Comparison of ENCODE assay signal across 8 cellular contexts in genomic region chr12:14394317-14395058, GRCh38. TPM values are rescaled to one million over a fixed set of nuclear protein-coding genes. Genes with fewer than 3 reads are reported as not detected.
DNase-seq lines count a peak whose midpoint lies in the region; ATAC-seq and TF ChIP-seq lines count a peak whose summit lies in the region.

No MANE protein-coding gene starts in this region.

- peak overlapping the region; percentile 69 for H3K4me3 Mint-ChIP-seq in memory B cell

- H3K27me3 ChIP-seq in GM06990 (replicated peaks; ENCODE audit: control insufficient read depth, insufficient read depth, low read length) (no peaks in the 10 kb centered on the region), tibial nerve (no peaks in the 10 kb centered on the region)

- H3K27ac ChIP-seq in 22Rv1, result peak overlapping the region; percentile 40
- no peak overlapping the region for H3K27ac ChIP-seq in HEK293 (ENCODE audit: extremely low read depth, low read depth, low read length)
- peak overlapping the region; percentile 21 to 76 (median 60) for H3K27ac ChIP-seq in tibial nerve

- H3K36me3 ChIP-seq in GM06990 (ENCODE audit: control insufficient read depth, insufficient read depth, low read length), result no peaks in the 10 kb centered on the region
- H3K36me3 ChIP-seq in HEK293 (ENCODE audit: control insufficient read depth in 2 of 2, insufficient read depth in 1 of 2, low read length in 2 of 2), result no peaks in the 10 kb centered on the region; a peak in 1 of 3 replicates
- H3K36me3 ChIP-seq in tibial nerve, result peaks cover 0 to 17% (median 0%) of the 10 kb centered on the region in 3 donors

- POLR2A ChIA-PET in HEK293 (lab: Yijun Ruan, JAX), result interaction anchor here (1.3 to 2.2 kb wide), 3 partner anchors 10 to 137 kb away, joined by 8 to 13 read pairs (median 9); partner anchors contain the start of gene ATF7IP

- H3K4me1 ChIP-seq in HEK293 (ENCODE audit: control insufficient read depth, insufficient read depth, low read length), result peaks cover 11% of the 10 kb centered on the region
- H3K4me1 ChIP-seq in tibial nerve, result peaks cover 0 to 44% (median 10%) of the 10 kb centered on the region in 4 donors

- H3K27ac Mint-ChIP-seq in memory B cell, result peak overlapping the region; percentile 87

- H3K4me3 ChIP-seq in GM06990 (replicated peaks; ENCODE audit: low read depth, low read length) (peak overlapping the region; percentile 48), HEK293 (ENCODE audit: low read depth, low read length) (no peak overlapping the region), tibial nerve (peak overlapping the region in 1 of 4 donors; percentile 5)

- CTCF ChIA-PET in HEK293 (lab: Yijun Ruan, JAX), result interaction anchor here (0.5 to 1.7 kb wide), 7 partner anchors 9 to 136 kb away, joined by 3 to 6 read pairs (median 5); partner anchors contain the start of gene ATF7IP

- no peaks in the 10 kb centered on the region for H3K9me3 ChIP-seq in HEK293 (ENCODE audit: control insufficient read depth, insufficient read depth, low read depth, low read length)
- H3K9me3 ChIP-seq in tibial nerve, result peaks cover 0 to 15% (median 5%) of the 10 kb centered on the region in 4 donors

- peak; percentile 15; the same call in 1 of the 2 replicates for TF ChIP-seq CTCF in 22Rv1 (IDR thresholded peaks at IDR 0.05)
- no peak for TF ChIP-seq CTCF in GM06990 (IDR thresholded peaks at IDR 0.05; ENCODE audit: insufficient read depth, low read length, poor library complexity, severe bottlenecking)
- no peak for TF ChIP-seq CTCF in HEK293 (tag by site-specific recombination; IDR thresholded peaks at IDR 0.05)
- TF ChIP-seq CTCF in tibial nerve (IDR thresholded peaks at IDR 0.05), result no peak

- no peak for TF ChIP-seq POLR2A in tibial nerve (IDR thresholded peaks at IDR 0.05)

- H3K36me3 Mint-ChIP-seq in memory B cell, result peaks cover 26% of the 10 kb centered on the region

- peaks cover 3% of the 10 kb centered on the region for H3K9me3 Mint-ChIP-seq in memory B cell

- DNase-seq in GM06990 (ENCODE audit: extremely low read depth, insufficient read length) (peak; percentile 49), M059J (ENCODE audit: low read depth) (peak; percentile 76), SKM-1 (lab: John Stamatoyannopoulos, UW; ENCODE audit: unreplicated experiment) (peak; percentile 2), dermis microvascular lymphatic vessel endothelial cell (ENCODE audit: low read depth in 2 of 2) (peak; percentile 65 to 69), memory B cell (ENCODE audit: low spot score in 2 of 2) (peak in 1 of 2 donors; percentile 29), tibial nerve (ENCODE audit: low spot score in 2 of 2) (no peak)

- H3K27me3 Mint-ChIP-seq in memory B cell, result no peaks in the 10 kb centered on the region

- H3K4me1 Mint-ChIP-seq in memory B cell, result peaks cover 32% of the 10 kb centered on the region

- ATAC-seq in memory B cell (ENCODE audit: low read depth), result peak; percentile 69

- WGBS in tibial nerve, 2 donors, result 6 to 7% methylated on average over 3 of the region's 3 CpGs

- TF ChIP-seq EP300 in tibial nerve (IDR thresholded peaks at IDR 0.05), result peak in 1 of 2 donors; percentile 77

TF ChIP-seq in HEK293, 187 proteins besides CTCF, POLR2A, EP300 and RAD21 (continues in another document):
- no peak for TF ChIP-seq ZNF26 (tag by site-specific recombination; IDR thresholded peaks at IDR 0.05)
- TF ChIP-seq ZNF23 (tag by site-specific recombination; IDR thresholded peaks at IDR 0.05; ENCODE audit: borderline replicate concordance), result no peak
- TF ChIP-seq ZNF580 (tag by site-specific recombination; IDR thresholded peaks at IDR 0.05), result no peak
- TF ChIP-seq ZNF391 (tag by site-specific recombination; IDR thresholded peaks at IDR 0.05; ENCODE audit: borderline replicate concordance, low read depth), result no peak
- no peak for TF ChIP-seq ZNF266 (tag by site-specific recombination; IDR thresholded peaks at IDR 0.05; ENCODE audit: low read depth)
- no peak for TF ChIP-seq KLF8 (tag by site-specific recombination; IDR thresholded peaks at IDR 0.05)
- no peak for TF ChIP-seq ZNF513 (tag by site-specific recombination; IDR thresholded peaks at IDR 0.05)
- TF ChIP-seq PRDM2 (tag by site-specific recombination; IDR thresholded peaks at IDR 0.05; ENCODE audit: borderline replicate concordance), result no peak
- TF ChIP-seq ZNF354C (tag by site-specific recombination; IDR thresholded peaks at IDR 0.05; ENCODE audit: borderline replicate concordance, low read depth), result no peak
- peak; percentile 25; the same call in 1 of the 2 replicates for TF ChIP-seq ZNF341 (tag by site-specific recombination; IDR thresholded peaks at IDR 0.05; ENCODE audit: low read depth)

RNA-seq across cellular contexts. Expression of gene ATF7IP, which starts 29.0 kb away (rescaled TPM):
- 34.1 and 35.7 TPM in 2 replicates for total RNA-seq in M059J (2014; rRNA removed; shearing (Covaris generic))
- total RNA-seq in dermis microvascular lymphatic vessel endothelial cell (14.4 and 14.9 TPM in 2 replicates), tibial nerve (10 to 100 TPM; 35.5 to 63.4 (median 48.2) TPM)

Comparison
In these comparisons a context has a peak if more than half of its experiments do, and no peak if none do; other contexts are left out.
1. DNase-seq: peak in GM06990 (single experiment), M059J (single experiment), SKM-1 (single experiment) and dermis microvascular lymphatic vessel endothelial cell (2 of 2); none in tibial nerve (0 of 2).